In the genomic region with DNA sequence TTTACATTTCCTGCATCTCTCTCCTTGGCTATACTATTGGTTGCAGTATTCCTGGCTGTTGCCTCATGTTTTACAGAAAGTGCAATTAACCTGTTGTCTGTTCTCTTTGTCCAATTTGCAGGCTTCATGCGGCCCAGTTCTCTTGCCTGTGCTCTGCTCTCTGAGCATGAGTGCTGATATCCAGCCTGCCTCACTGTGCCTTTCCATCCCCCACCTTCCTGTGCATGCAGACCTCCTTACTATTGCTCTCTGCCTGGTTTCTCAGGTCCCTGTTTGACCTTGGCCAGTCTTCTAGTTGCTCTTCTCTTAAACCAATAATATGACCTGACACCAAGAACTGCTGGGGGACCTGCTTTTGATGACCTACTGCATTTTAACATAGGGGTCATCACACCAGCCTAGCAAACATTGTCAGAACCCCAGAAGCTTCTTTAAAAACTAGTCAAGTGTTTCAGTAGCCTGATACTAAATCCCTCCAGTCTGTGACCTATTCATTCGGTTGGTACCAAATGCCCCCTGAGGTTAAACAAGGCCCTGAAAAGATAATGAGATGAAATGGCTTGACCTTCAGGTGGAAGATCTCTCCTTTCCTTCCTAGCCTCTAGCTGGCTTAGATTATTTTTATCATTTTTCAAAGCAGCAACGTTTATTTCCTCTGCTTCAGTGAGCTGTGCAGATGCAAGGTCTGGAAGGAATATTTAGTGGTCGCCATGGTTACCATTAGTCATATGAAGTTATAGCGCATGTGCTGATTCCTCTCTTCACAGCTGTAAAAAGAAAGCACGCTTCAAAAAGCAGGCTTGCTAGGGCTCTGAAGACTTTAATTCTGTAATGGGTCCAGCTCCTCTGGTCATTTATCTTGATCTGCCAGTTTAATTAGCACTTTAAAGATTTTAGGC, we compare ENCODE assay signal across 8 cellular contexts.
DNase-seq lines count a peak whose midpoint lies in the region; ATAC-seq and TF ChIP-seq lines count a peak whose summit lies in the region.

No MANE protein-coding gene starts in this region.

- no peaks in the 10 kb centered on the region for H3K9me3 Mint-ChIP-seq in nephron progenitor cell

- peak overlapping the region; percentile 83 for H3K27ac ChIP-seq in AG04450 (ENCODE audit: low read depth, low read length)

- peak overlapping the region; percentile 92 for H3K27ac Mint-ChIP-seq in nephron progenitor cell

- H3K27me3 Mint-ChIP-seq in nephron progenitor cell (ENCODE audit: low read depth, poor library complexity): peaks cover 3% of the 10 kb centered on the region

- CTCF ChIA-PET in AG04450 (lab: Charles Lee): interaction anchor here (1.1 to 1.4 kb wide), 2 partner anchors 17 to 209 kb away, joined by 3 to 4 read pairs; no protein-coding TSS in a partner anchor

- ATAC-seq in GM18907 (IDR thresholded peaks at IDR 0.05; ENCODE audit: unreplicated experiment) (peak; percentile 59), GM18873 (IDR thresholded peaks at IDR 0.05; ENCODE audit: low FRiP score, unreplicated experiment) (no peak), HG03460 (IDR thresholded peaks at IDR 0.05; ENCODE audit: unreplicated experiment) (no peak)

- H3K4me3 Mint-ChIP-seq in nephron progenitor cell: no peak overlapping the region

- no peaks in the 10 kb centered on the region for H3K36me3 Mint-ChIP-seq in nephron progenitor cell (ENCODE audit: low read depth)

- DNase-seq in AG04450 (ENCODE audit: low read depth, low spot score) (peak; percentile 94), NCI-H446 (lab: John Stamatoyannopoulos, UW) (peak; percentile 56 to 62), epithelial cell of esophagus (ENCODE audit: low read depth) (peak; percentile 86), nephron progenitor cell (no peak)
- DNase-seq in activated naive CD4-positive, alpha-beta T cell (lab: John Stamatoyannopoulos, UW): no peak

- H3K4me1 Mint-ChIP-seq in nephron progenitor cell: peaks cover 77% of the 10 kb centered on the region

- no peak for TF ChIP-seq CTCF in AG04450 (IDR thresholded peaks at IDR 0.05; ENCODE audit: low read depth, low read length)
- no peak for TF ChIP-seq CTCF in epithelial cell of esophagus (IDR thresholded peaks at IDR 0.05; ENCODE audit: insufficient read depth, low read depth, low read length, missing control alignments)
- no peak for TF ChIP-seq CTCF in nephron progenitor cell (IDR thresholded peaks at IDR 0.05)

- no peaks in the 10 kb centered on the region for H3K9me3 ChIP-seq in AG04450 (ENCODE audit: control insufficient read depth, insufficient read depth, low read length)

- H3K27me3 ChIP-seq in AG04450 (ENCODE audit: control insufficient read depth, insufficient read depth, low read length): no peaks in the 10 kb centered on the region

- H3K4me3 ChIP-seq in AG04450 (ENCODE audit: low read depth, low read length) (no peak overlapping the region), epithelial cell of esophagus (ENCODE audit: low read length) (no peak overlapping the region)

- POLR2A ChIA-PET in AG04450 (lab: Yijun Ruan, JAX): no interaction called here

Comparison
In these comparisons a context has a peak if more than half of its experiments do, and no peak if none do; other contexts are left out.
1. DNase-seq: peak in AG04450 (single experiment), NCI-H446 (2 of 2) and epithelial cell of esophagus (single experiment); none in nephron progenitor cell (single experiment) and activated naive CD4-positive, alpha-beta T cell (0 of 4).